ENCODE assay signal across 6 cellular contexts in genomic region chr19:45451850-45452387, GRCh38. TPM values are rescaled to one million over a fixed set of nuclear protein-coding genes. Genes with fewer than 3 reads are reported as not detected.
DNase-seq lines count a peak whose midpoint lies in the region; ATAC-seq, FAIRE-seq and TF ChIP-seq lines count a peak whose summit lies in the region.

No MANE protein-coding gene starts in this region.

- no peak for FAIRE-seq in keratinocyte (lab: Jason Lieb, UNC)

- H3K79me2 ChIP-seq in PC-3 (ENCODE audit: low read length) (no peaks in the 10 kb centered on the region), keratinocyte (ENCODE audit: control insufficient read depth, insufficient read depth, low read length) (no peaks in the 10 kb centered on the region)

- H3K4me3 ChIP-seq in PC-3 (ENCODE audit: low read length): no peak overlapping the region
- peak overlapping the region in 1 of 3 experiments; percentile 76 for H3K4me3 ChIP-seq in keratinocyte (ENCODE audit: control insufficient read depth in 2 of 3, extremely low read depth in 1 of 3, insufficient read depth in 2 of 3, low read depth in 1 of 3, low read length in 3 of 3)
- no peak overlapping the region for H3K4me3 ChIP-seq in testis

- POLR2A ChIA-PET in PC-3 (lab: Charles Lee; ENCODE audit: unreplicated experiment): interaction anchor here (0.6 to 1.0 kb wide), 2 partner anchors 15 to 21 kb away, joined by 4 to 8 read pairs; no protein-coding TSS in a partner anchor

- H3K27me3 ChIP-seq in PC-3 (ENCODE audit: low read length) (no peaks in the 10 kb centered on the region), keratinocyte (ENCODE audit: control insufficient read depth, extremely low read depth, insufficient read depth, low read length) (no peaks in the 10 kb centered on the region), testis (no peaks in the 10 kb centered on the region)

- dilution Hi-C loops in keratinocyte (cut with MboI; ENCODE audit: extremely low pct_ligation_motif_present, low sequenced_read_pairs): no loop called here

- H3K9me1 ChIP-seq in keratinocyte (ENCODE audit: control insufficient read depth, extremely low read depth, insufficient read depth, low read length): no peaks in the 10 kb centered on the region

- no peak for ATAC-seq in PC-3

- H3K9me3 ChIP-seq in PC-3 (ENCODE audit: low read length): no peaks in the 10 kb centered on the region
- H3K9me3 ChIP-seq in keratinocyte (ENCODE audit: control insufficient read depth, low read depth, low read length): no peaks in the 10 kb centered on the region
- H3K9me3 ChIP-seq in testis: no peaks in the 10 kb centered on the region

- intact Hi-C loops in PC-3 (cut with micrococcal nuclease) (loop anchor here (2.0 kb wide), 1 partner anchor 15 kb away; the partner anchor contains the start of gene FOSB), testis (cut with DNase I; ENCODE audit: low total_unique reads) (no loop called here)

- CTCF ChIA-PET in PC-3 (lab: Charles Lee): no interaction called here

- no peaks in the 10 kb centered on the region for H3F3A ChIP-seq in PC-3 (ENCODE audit: low read length, unreplicated experiment)

- no peaks in the 10 kb centered on the region for H3K9me2 ChIP-seq in PC-3 (replicated peaks; ENCODE audit: low read length)

- H3K36me3 ChIP-seq in PC-3 (ENCODE audit: low read depth, low read length) (no peaks in the 10 kb centered on the region), keratinocyte (ENCODE audit: control insufficient read depth in 2 of 2, extremely low read depth in 1 of 2, insufficient read depth in 2 of 2, low read length in 2 of 2) (no peaks in the 10 kb centered on the region), testis (ENCODE audit: low read depth, missing control alignments) (no peaks in the 10 kb centered on the region)

- H3K4me1 ChIP-seq in PC-3 (ENCODE audit: insufficient read depth, low read length): peaks cover 41% of the 10 kb centered on the region
- peaks cover 74% of the 10 kb centered on the region for H3K4me1 ChIP-seq in keratinocyte (ENCODE audit: control insufficient read depth, extremely low read depth, insufficient read depth, low read length)
- H3K4me1 ChIP-seq in testis: peaks cover 16% of the 10 kb centered on the region

- H3K9ac ChIP-seq in PC-3 (ENCODE audit: low read length) (no peak overlapping the region), keratinocyte (ENCODE audit: control insufficient read depth, extremely low read depth, insufficient read depth, low read length) (peak overlapping the region; percentile 98)

- BruUV-seq in PC-3 (replicated peaks; lab: Mats Ljungman, UMichigan): no TSS peak

- H4K20me1 ChIP-seq in PC-3 (ENCODE audit: low read length) (no peaks in the 10 kb centered on the region), keratinocyte (ENCODE audit: control insufficient read depth, extremely low read depth, insufficient read depth, low read length) (no peaks in the 10 kb centered on the region)

- H2AFZ ChIP-seq in PC-3 (ENCODE audit: low read length): no peak overlapping the region
- no peak overlapping the region for H2AFZ ChIP-seq in keratinocyte (ENCODE audit: control insufficient read depth, low read length)

- H3K27ac ChIP-seq in 22Rv1 (peak overlapping the region; percentile 79), PC-3 (ENCODE audit: low read length) (peak overlapping the region; percentile 73; the same call in 1 of the 2 replicates), keratinocyte (ENCODE audit: control insufficient read depth, insufficient read depth, low read length) (peak overlapping the region; percentile 99), testis (no peak overlapping the region)

- TF ChIP-seq CTCF in 22Rv1 (IDR thresholded peaks at IDR 0.05): no peak
- TF ChIP-seq CTCF in PC-3 (conservative IDR thresholded peaks at IDR 0.05; ENCODE audit: low read depth, low read length): no peak
- TF ChIP-seq CTCF in keratinocyte (optimal IDR thresholded peaks at IDR 0.05 in 1 of 3, IDR thresholded peaks at IDR 0.05 in 1 of 3, conservative IDR thresholded peaks at IDR 0.05 in 1 of 3; ENCODE audit: extremely low read depth in 1 of 3, insufficient read depth in 2 of 3, low read length in 3 of 3): no peak
- no peak for TF ChIP-seq CTCF in testis (IDR thresholded peaks at IDR 0.05)

- TF ChIP-seq POLR2A in testis (IDR thresholded peaks at IDR 0.05): no peak

- DNase-seq in PC-3 (no peak), keratinocyte (ENCODE audit: low read depth, low spot score) (no peak), retina (no peak), hippocampal formation (lab: John Stamatoyannopoulos, UW) (no peak), testis (no peak)

- WGBS in testis, 2 donors: 66 to 72% methylated on average over 9 to 12 of the region's 12 CpGs

- H3K4me2 ChIP-seq in PC-3 (ENCODE audit: low read length) (peak overlapping the region; percentile 99; the same call in 1 of the 2 replicates), keratinocyte (ENCODE audit: control insufficient read depth, extremely low read depth, insufficient read depth, low read depth, low read length) (peak overlapping the region; percentile 97)

RNA-seq across cellular contexts. Expression of gene FOSB, which starts 15.9 kb away (rescaled TPM):
- 35.8 and 60.5 TPM in 2 replicates for total RNA-seq in PC-3 (2014; rRNA removed)
- polyA plus RNA-seq in keratinocyte: 0.27 to 4.6 TPM (median 3.9 TPM) in 3 replicates
- polyA plus RNA-seq in keratinocyte (2011; ENCODE audit: low read depth): 7.5 TPM
- 1.2 and 2.5 TPM in 2 replicates for polyA plus RNA-seq in keratinocyte (2011; cell fraction: cytosol; rRNA removed)
- polyA plus RNA-seq in keratinocyte (2011; cell fraction: nucleus; rRNA removed): 69.0 and 109 TPM in 2 replicates
- polyA plus RNA-seq in keratinocyte (2012; ENCODE audit: low replicate concordance): 0.37 and 11.7 TPM in 2 replicates
- 2.9 to 15.1 TPM (median 9.2 TPM) in 3 replicates for polyA minus RNA-seq in keratinocyte
- polyA minus RNA-seq in keratinocyte (2011; cell fraction: cytosol; rRNA and poly(A)+ RNA removed): 1.7 TPM
- polyA minus RNA-seq in keratinocyte (2011; cell fraction: nucleus; rRNA and poly(A)+ RNA removed): 41.5 and 54.1 TPM in 2 replicates
- 1 to 10 TPM; 1.2 to 3.9 TPM for total RNA-seq in testis
- 22.7 TPM for polyA plus RNA-seq in testis (ENCODE audit: insufficient read depth, low read depth, low replicate concordance)

RNA-seq across cellular contexts. Expression of gene ERCC1, which starts 28.2 kb away (rescaled TPM):
- total RNA-seq in PC-3 (2014; rRNA removed) (56.2 and 57.3 TPM in 2 replicates), testis (10 to 100 TPM; 71.8 to 95.7 TPM)
- polyA plus RNA-seq in keratinocyte (175 to 250 TPM (median 208 TPM) in 3 replicates), testis (ENCODE audit: insufficient read depth, low read depth, low replicate concordance) (112 TPM)
- 82.8 TPM for polyA plus RNA-seq in keratinocyte (2011; ENCODE audit: low read depth)
- 164 and 279 TPM in 2 replicates for polyA plus RNA-seq in keratinocyte (2011; cell fraction: cytosol; rRNA removed)
- polyA plus RNA-seq in keratinocyte (2011; cell fraction: nucleus; rRNA removed): 216 and 294 TPM in 2 replicates
- 116 and 285 TPM in 2 replicates for polyA plus RNA-seq in keratinocyte (2012; ENCODE audit: low replicate concordance)
- 165 to 373 TPM (median 217 TPM) in 3 replicates for polyA minus RNA-seq in keratinocyte
- 284 TPM for polyA minus RNA-seq in keratinocyte (2011; cell fraction: cytosol; rRNA and poly(A)+ RNA removed)
- 59.1 and 65.1 TPM in 2 replicates for polyA minus RNA-seq in keratinocyte (2011; cell fraction: nucleus; rRNA and poly(A)+ RNA removed)

RNA-seq across cellular contexts. Expression of gene RTN2, which starts 44.9 kb away (rescaled TPM):
- 9.5 and 12.9 TPM in 2 replicates for total RNA-seq in PC-3 (2014; rRNA removed)
- 8.5 to 13.6 TPM (median 12.2 TPM) in 3 replicates for polyA plus RNA-seq in keratinocyte
- polyA plus RNA-seq in keratinocyte (2011; ENCODE audit: low read depth): 4.5 TPM
- 7.2 and 12.4 TPM in 2 replicates for polyA plus RNA-seq in keratinocyte (2011; cell fraction: cytosol; rRNA removed)
- polyA plus RNA-seq in keratinocyte (2011; cell fraction: nucleus; rRNA removed): 6.7 and 10.0 TPM in 2 replicates
- 7.5 and 15.7 TPM in 2 replicates for polyA plus RNA-seq in keratinocyte (2012; ENCODE audit: low replicate concordance)
- 5.7 to 20.4 TPM (median 8.5 TPM) in 3 replicates for polyA minus RNA-seq in keratinocyte
- 21.7 TPM for polyA minus RNA-seq in keratinocyte (2011; cell fraction: cytosol; rRNA and poly(A)+ RNA removed)
- polyA minus RNA-seq in keratinocyte (2011; cell fraction: nucleus; rRNA and poly(A)+ RNA removed): 6.4 and 13.0 TPM in 2 replicates
- 1 to 10 TPM; 5.2 to 5.3 TPM for total RNA-seq in testis
- 4.2 TPM for polyA plus RNA-seq in testis (ENCODE audit: insufficient read depth, low read depth, low replicate concordance)

RNA-seq across cellular contexts. Expression of gene POLR1G, which starts 45.5 kb away (rescaled TPM):
- 25.9 and 43.0 TPM in 2 replicates for total RNA-seq in PC-3 (2014; rRNA removed)
- 8.0 to 16.8 TPM (median 9.8 TPM) in 3 replicates for polyA plus RNA-seq in keratinocyte
- 7.1 TPM for polyA plus RNA-seq in keratinocyte (2011; ENCODE audit: low read depth)
- 5.9 and 10.6 TPM in 2 replicates for polyA plus RNA-seq in keratinocyte (2011; cell fraction: cytosol; rRNA removed)
- 9.5 and 11.2 TPM in 2 replicates for polyA plus RNA-seq in keratinocyte (2011; cell fraction: nucleus; rRNA removed)
- 5.5 and 14.5 TPM in 2 replicates for polyA plus RNA-seq in keratinocyte (2012; ENCODE audit: low replicate concordance)
- polyA minus RNA-seq in keratinocyte: 2.8 to 8.4 TPM (median 2.9 TPM) in 3 replicates
- 8.4 TPM for polyA minus RNA-seq in keratinocyte (2011; cell fraction: cytosol; rRNA and poly(A)+ RNA removed)
- polyA minus RNA-seq in keratinocyte (2011; cell fraction: nucleus; rRNA and poly(A)+ RNA removed): 5.2 and 5.7 TPM in 2 replicates
- total RNA-seq in testis: 10 to 100 TPM; 10.2 to 12.1 TPM
- 5.8 TPM for polyA plus RNA-seq in testis (ENCODE audit: insufficient read depth, low read depth, low replicate concordance)

RNA-seq across cellular contexts. Expression of gene PPM1N, which starts 46.3 kb away (rescaled TPM):
- total RNA-seq in PC-3 (2014; rRNA removed): 2.5 and 4.7 TPM in 2 replicates
- polyA plus RNA-seq in keratinocyte: 1.9 to 2.5 TPM (median 2.0 TPM) in 3 replicates
- polyA plus RNA-seq in keratinocyte (2011; ENCODE audit: low read depth): 0.64 TPM
- polyA plus RNA-seq in keratinocyte (2011; cell fraction: cytosol; rRNA removed): 1.6 and 2.1 TPM in 2 replicates
- 1.4 and 1.9 TPM in 2 replicates for polyA plus RNA-seq in keratinocyte (2011; cell fraction: nucleus; rRNA removed)
- 1.2 and 2.1 TPM in 2 replicates for polyA plus RNA-seq in keratinocyte (2012; ENCODE audit: low replicate concordance)
- polyA minus RNA-seq in keratinocyte: 0.42 TPM in 1 of 3 replicates, not detected in the others
- polyA minus RNA-seq in keratinocyte (2011; cell fraction: cytosol; rRNA and poly(A)+ RNA removed): not detected
- not detected in 2 replicates for polyA minus RNA-seq in keratinocyte (2011; cell fraction: nucleus; rRNA and poly(A)+ RNA removed)
- total RNA-seq in testis: 1 to 10 TPM; 1.9 to 2.3 TPM
- polyA plus RNA-seq in testis (ENCODE audit: insufficient read depth, low read depth, low replicate concordance): 3.4 TPM

Comparison
In these comparisons a context has a peak if more than half of its experiments do, and no peak if none do; other contexts are left out.
1. H3K27ac ChIP-seq: peak in 22Rv1 (single experiment), PC-3 (single experiment) and keratinocyte (single experiment); none in testis (0 of 2).